Comparison of ENCODE assay signal across 7 cellular contexts in genomic region chrX:127302841-127303240, GRCh38.
"Had no signal": no experiment of that assay in that cellular context is flagged by ENCODE, and none has a peak within 500 bp of the region (broad histone marks: within the 10 kb centered on the region; RNA-seq: fewer than 3 reads in every experiment).

No MANE protein-coding gene starts in this region.

- ATAC-seq: GM12878 had no signal

- DNase-seq: GDM1, GF-D8 had no signal

- H3K4me3 ChIP-seq: GM12878 had no signal

- FAIRE-seq: GM12878, GM12891, GM12892, GM18507, GM19239 had no signal
